ENCODE assay signal across 25 cellular contexts in genomic region chr19:28530406-28531035, GRCh38.
"Had no signal": no experiment of that assay in that cellular context is flagged by ENCODE, and none has a peak within 500 bp of the region (broad histone marks: within the 10 kb centered on the region; RNA-seq: fewer than 3 reads in every experiment).

No MANE protein-coding gene starts in this region.

- H3K27me3 ChIP-seq: breast epithelium, esophagus muscularis mucosa, left lung, neural progenitor cell, right atrium auricular region, suprapubic skin, tibial artery had no signal

- H3K4me1 ChIP-seq: breast epithelium, esophagus muscularis mucosa, left lung, lower lobe of right lung, neural progenitor cell, parathyroid adenoma, right atrium auricular region, suprapubic skin, tibial artery had no signal

- H2AFZ ChIP-seq: neural progenitor cell, parathyroid adenoma had no signal

- ATAC-seq: activated CD4-positive, alpha-beta T cell treated with anti-CD3 and anti-CD28 coated beads for 36 hours; activated CD8-positive, alpha-beta memory T cell treated with anti-CD3 and anti-CD28 coated beads, Interleukin-2, amount 10 ng/mL, durations not matched to agents 7 days and 5 days; activated CD8-positive, alpha-beta T cell treated with anti-CD3 and anti-CD28 coated beads, Interleukin-2, amount 10 ng/mL, durations not matched to agents 7 days and 5 days; activated naive CD4-positive, alpha-beta T cell treated with anti-CD3 and anti-CD28 coated beads, Interleukin-2, amount 50 U/mL, for 72 hours; activated T-cell treated with anti-CD3 and anti-CD28 coated beads, Interleukin-2, amount 50 U/mL, for 72 hours; left lung; lower lobe of right lung; natural killer cell had no signal

- DNase-seq: activated CD4-positive, alpha-beta T cell treated with anti-CD3 and anti-CD28 coated beads for 36 hours; activated CD4-positive, CD25-positive, alpha-beta regulatory T cell; activated CD8-positive, alpha-beta memory T cell treated with anti-CD3 and anti-CD28 coated beads, Interleukin-2, amount 10 ng/mL, durations not matched to agents 7 days and 5 days; activated CD8-positive, alpha-beta T cell treated with anti-CD3 and anti-CD28 coated beads, Interleukin-2, amount 10 ng/mL, durations not matched to agents 7 days and 5 days; activated naive CD4-positive, alpha-beta T cell; activated T-cell treated with anti-CD3 and anti-CD28 coated beads for 4 hours; activated T-cell treated with anti-CD3 and anti-CD28 coated beads, Interleukin-2, amount 50 U/mL, for 72 hours; central memory CD4-positive, alpha-beta T cell; left lung; lower lobe of right lung; mesenchymal stem cell; natural killer cell; occipital lobe; stimulated activated CD4-positive, alpha-beta T cell treated with anti-CD3 and anti-CD28 coated beads, Interleukin-15, amount 100 ng/mL, for 24 hours; stimulated activated CD4-positive, alpha-beta T cell treated with anti-CD3 and anti-CD28 coated beads, Interleukin-2, amount 100 ng/mL, for 24 hours; stimulated activated naive CD4-positive, alpha-beta T cell; T-helper 2 cell; tibial artery had no signal

- H3K79me2 ChIP-seq: parathyroid adenoma had no signal

- H3K9ac ChIP-seq: neural progenitor cell, parathyroid adenoma had no signal

- H3K36me3 ChIP-seq: breast epithelium, esophagus muscularis mucosa, left lung, lower lobe of right lung, neural progenitor cell, right atrium auricular region, suprapubic skin, tibial artery had no signal

- H3K4me3 ChIP-seq: breast epithelium, esophagus muscularis mucosa, left lung, lower lobe of right lung, neural progenitor cell, right atrium auricular region, suprapubic skin, tibial artery had no signal

- H3K27ac ChIP-seq: breast epithelium, esophagus muscularis mucosa, left lung, lower lobe of right lung, neural progenitor cell, parathyroid adenoma, right atrium auricular region, suprapubic skin, tibial artery had no signal

- H3K4me2 ChIP-seq: neural progenitor cell had no signal
